Comparison of ENCODE assay signal across 8 cellular contexts in genomic region chr5:95809414-95809960, GRCh38. TPM values are rescaled to one million over a fixed set of nuclear protein-coding genes. Genes with fewer than 3 reads are reported as not detected.
DNase-seq lines count a peak whose midpoint lies in the region; ATAC-seq and TF ChIP-seq lines count a peak whose summit lies in the region.

No MANE protein-coding gene starts in this region.

- H3K27ac ChIP-seq in BLaER1, result peak overlapping the region; percentile 62
- H3K27ac ChIP-seq in esophagus muscularis mucosa (replicated peaks in 1 of 4), result peak overlapping the region; percentile 69 to 77 (median 76)

- no peak for TF ChIP-seq CTCF in esophagus muscularis mucosa (IDR thresholded peaks at IDR 0.05)
- TF ChIP-seq CTCF in omental fat pad (IDR thresholded peaks at IDR 0.05), result no peak

- H3K4me1 ChIP-seq in BLaER1, result peaks cover 66% of the 10 kb centered on the region
- H3K4me1 ChIP-seq in esophagus muscularis mucosa, result peaks cover 50 to 58% (median 56%) of the 10 kb centered on the region in 4 donors

- ATAC-seq in omental fat pad (ENCODE audit: low FRiP score) (peak; percentile 58), HG02798 (IDR thresholded peaks at IDR 0.05; ENCODE audit: poor library complexity, unreplicated experiment) (no peak), HG02884 (IDR thresholded peaks at IDR 0.05; ENCODE audit: unreplicated experiment) (no peak)

- H3K27me3 ChIP-seq in BLaER1 (no peaks in the 10 kb centered on the region), esophagus muscularis mucosa (no peaks in the 10 kb centered on the region)

- H3K9ac ChIP-seq in BLaER1, result peak overlapping the region; percentile 51

- peaks cover 31% of the 10 kb centered on the region for H4K20me1 ChIP-seq in BLaER1

- intact Hi-C loops in esophagus muscularis mucosa (cut with DNase I), result no loop called here

- peaks cover 69% of the 10 kb centered on the region for H3K36me3 ChIP-seq in BLaER1
- peaks cover 0 to 16% (median 5%) of the 10 kb centered on the region in 4 donors for H3K36me3 ChIP-seq in esophagus muscularis mucosa

- DNase-seq in NCI-H2029 treated with DMSO at 0.1 percent for 48 hours (lab: John Stamatoyannopoulos, UW) (peak; percentile 6), esophagus muscularis mucosa (ENCODE audit: extremely low spot score) (peak; percentile 68), omental fat pad (ENCODE audit: low spot score) (no peak), NCI-H2107 (lab: John Stamatoyannopoulos, UW) (no peak), RKO (ENCODE audit: low spot score) (no peak)

- H3K9me3 ChIP-seq in BLaER1, result no peaks in the 10 kb centered on the region
- peaks cover 0 to 6% (median 0%) of the 10 kb centered on the region in 4 donors for H3K9me3 ChIP-seq in esophagus muscularis mucosa

- TF ChIP-seq POLR2A in esophagus muscularis mucosa (IDR thresholded peaks at IDR 0.05; ENCODE audit: low read depth), result no peak

- 16% methylated on average over 2 of the region's 2 CpGs for WGBS in esophagus muscularis mucosa

- peak overlapping the region; percentile 35 for H3K4me3 ChIP-seq in BLaER1
- peak overlapping the region in 1 of 4 donors; percentile 2 for H3K4me3 ChIP-seq in esophagus muscularis mucosa

- TF ChIP-seq EP300 in esophagus muscularis mucosa (IDR thresholded peaks at IDR 0.05), result no peak

- H3K4me2 ChIP-seq in BLaER1, result peak overlapping the region; percentile 92

RNA-seq across cellular contexts. Expression of gene GLRX, which starts 13.0 kb away (rescaled TPM):
- 10 to 100 TPM; 14.1 to 56.0 (median 34.0) TPM for total RNA-seq in esophagus muscularis mucosa
- total RNA-seq in omental fat pad, result 100 to 1,000 TPM in 2 of 4 donors, 10 to 100 TPM in 2; 67.2 to 173 (median 111) TPM

Comparison
In these comparisons a context has a peak if more than half of its experiments do, and no peak if none do; other contexts are left out.
1. DNase-seq: peak in NCI-H2029 treated with DMSO at 0.1 percent for 48 hours (single experiment) and esophagus muscularis mucosa (single experiment); none in omental fat pad (single experiment), NCI-H2107 (single experiment) and RKO (single experiment).